ENCODE assay signal across 1 cellular context in the genomic region with DNA sequence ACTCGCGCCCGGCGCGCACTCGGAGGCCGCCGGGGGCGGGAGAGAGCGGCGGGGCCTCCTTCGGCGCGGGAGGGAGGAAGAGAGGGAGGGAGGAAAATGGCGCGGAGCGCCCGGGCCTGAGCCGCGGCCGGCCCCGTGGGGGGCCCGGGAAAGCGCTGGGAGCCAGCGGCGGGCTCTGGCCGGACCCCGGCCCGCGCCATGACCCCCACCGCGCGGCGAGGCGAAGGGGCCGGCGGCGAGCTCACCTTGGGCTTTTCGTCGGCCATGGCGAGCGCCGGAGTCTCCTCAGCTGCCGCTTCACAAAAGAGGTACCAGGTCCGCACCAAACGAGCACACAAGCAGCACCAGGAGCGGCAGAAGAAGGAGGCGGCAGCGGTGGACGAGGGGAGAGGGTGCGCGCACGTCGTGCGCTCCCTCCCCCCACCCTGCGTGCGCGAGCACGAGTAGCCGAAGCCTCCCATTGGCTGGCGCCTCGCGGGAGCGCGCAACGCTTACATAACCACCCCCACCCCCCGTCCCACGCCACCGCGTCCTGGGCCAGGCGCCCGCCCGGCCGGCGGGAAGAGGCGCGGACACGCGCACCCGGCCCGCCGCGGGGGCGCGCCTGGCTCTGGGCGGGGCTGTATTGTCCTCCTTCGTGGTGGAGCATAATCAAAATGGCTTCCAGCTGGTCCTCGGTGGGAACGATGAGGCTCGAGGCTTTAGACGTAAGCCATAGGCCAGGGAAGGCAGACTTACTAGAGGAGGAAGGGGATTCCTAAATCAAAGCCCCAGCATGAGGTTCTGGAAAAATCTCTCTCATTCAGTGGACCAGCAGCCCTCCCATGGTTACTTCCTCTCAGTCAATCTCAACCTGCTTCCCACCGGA.
A peak's percentile ranks its signal among the peaks of the same experiment; 100 is the strongest.
TF ChIP-seq lines count a peak whose summit lies in the region.

A gene (minus strand): TSS at position 391 of the 868 bp plus-strand sequence. CDS start 125 bp downstream, at position 266.

TF ChIP-seq in K562, 482 proteins besides CTCF, POLR2A, EP300 and RAD21 (continued from another document and continues in another):
- TF ChIP-seq, protein P1, sequence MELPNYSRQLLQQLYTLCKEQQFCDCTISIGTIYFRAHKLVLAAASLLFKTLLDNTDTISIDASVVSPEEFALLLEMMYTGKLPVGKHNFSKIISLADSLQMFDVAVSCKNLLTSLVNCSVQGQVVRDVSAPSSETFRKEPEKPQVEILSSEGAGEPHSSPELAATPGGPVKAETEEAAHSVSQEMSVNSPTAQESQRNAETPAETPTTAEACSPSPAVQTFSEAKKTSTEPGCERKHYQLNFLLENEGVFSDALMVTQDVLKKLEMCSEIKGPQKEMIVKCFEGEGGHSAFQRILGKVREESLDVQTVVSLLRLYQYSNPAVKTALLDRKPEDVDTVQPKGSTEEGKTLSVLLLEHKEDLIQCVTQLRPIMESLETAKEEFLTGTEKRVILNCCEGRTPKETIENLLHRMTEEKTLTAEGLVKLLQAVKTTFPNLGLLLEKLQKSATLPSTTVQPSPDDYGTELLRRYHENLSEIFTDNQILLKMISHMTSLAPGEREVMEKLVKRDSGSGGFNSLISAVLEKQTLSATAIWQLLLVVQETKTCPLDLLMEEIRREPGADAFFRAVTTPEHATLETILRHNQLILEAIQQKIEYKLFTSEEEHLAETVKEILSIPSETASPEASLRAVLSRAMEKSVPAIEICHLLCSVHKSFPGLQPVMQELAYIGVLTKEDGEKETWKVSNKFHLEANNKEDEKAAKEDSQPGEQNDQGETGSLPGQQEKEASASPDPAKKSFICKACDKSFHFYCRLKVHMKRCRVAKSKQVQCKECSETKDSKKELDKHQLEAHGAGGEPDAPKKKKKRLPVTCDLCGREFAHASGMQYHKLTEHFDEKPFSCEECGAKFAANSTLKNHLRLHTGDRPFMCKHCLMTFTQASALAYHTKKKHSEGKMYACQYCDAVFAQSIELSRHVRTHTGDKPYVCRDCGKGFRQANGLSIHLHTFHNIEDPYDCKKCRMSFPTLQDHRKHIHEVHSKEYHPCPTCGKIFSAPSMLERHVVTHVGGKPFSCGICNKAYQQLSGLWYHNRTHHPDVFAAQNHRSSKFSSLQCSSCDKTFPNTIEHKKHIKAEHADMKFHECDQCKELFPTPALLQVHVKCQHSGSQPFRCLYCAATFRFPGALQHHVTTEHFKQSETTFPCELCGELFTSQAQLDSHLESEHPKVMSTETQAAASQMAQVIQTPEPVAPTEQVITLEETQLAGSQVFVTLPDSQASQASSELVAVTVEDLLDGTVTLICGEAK (IDR thresholded peaks at IDR 0.05): no peak
- TF ChIP-seq, protein P1 (CRISPR knock-in tag; IDR thresholded peaks at IDR 0.05): no peak
- TF ChIP-seq, protein P2, sequence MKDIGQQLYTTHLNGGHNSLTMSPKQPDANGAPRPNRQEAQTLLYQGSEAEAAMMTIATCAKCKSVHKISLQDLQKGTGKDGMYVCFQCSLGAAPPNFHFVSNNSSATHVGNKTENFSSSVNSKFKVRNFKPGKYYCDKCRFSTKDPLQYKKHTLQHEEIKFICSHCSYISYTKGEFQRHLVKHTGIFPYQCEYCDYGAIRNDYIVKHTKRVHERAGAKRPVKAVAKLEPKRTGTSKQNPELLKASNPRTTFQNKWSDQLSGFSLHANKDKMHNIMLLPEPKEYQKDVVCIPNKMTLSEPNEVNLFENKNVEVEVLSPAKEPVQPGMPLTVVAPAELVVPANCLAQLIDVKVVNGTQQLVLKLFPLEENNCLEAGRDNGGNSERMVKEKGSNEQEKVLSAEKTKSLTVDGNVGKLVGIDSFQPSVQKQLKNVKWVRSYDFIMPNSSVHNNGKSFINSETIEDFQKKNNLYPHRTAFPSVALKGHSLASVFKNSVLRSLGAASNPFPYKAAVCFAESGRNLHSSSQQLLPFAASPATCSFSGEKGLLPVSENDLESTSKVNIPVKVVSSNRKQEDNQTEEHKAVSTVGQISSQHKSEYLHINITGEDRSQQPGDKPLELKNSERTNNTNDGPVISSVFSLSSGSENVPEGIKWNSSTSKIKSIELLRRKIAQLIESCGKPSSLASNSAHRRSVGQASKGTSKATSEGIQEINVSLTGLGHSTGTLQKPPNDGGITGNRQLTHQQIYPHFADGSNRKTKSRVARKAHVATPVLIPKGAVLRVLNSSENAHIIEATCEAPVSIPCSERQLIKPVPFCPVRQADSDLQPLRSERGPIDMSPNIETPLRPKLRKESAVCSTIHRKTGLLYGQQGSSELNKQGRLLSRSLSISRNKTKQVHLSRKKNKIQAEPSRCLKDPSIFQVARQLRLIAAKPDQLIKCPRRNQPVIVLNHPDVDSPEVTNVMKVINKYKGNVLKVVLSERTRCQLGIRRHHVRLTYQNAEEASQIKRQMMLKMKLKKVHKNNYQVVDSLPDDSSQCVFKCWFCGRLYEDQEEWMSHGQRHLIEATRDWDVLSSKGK (CRISPR knock-in tag; IDR thresholded peaks at IDR 0.05): no peak
- no peak for TF ChIP-seq RBBP5 (IDR thresholded peaks at IDR 0.05; ENCODE audit: borderline replicate concordance, insufficient read depth, low read length, poor library complexity, severe bottlenecking)
- TF ChIP-seq, protein P3, sequence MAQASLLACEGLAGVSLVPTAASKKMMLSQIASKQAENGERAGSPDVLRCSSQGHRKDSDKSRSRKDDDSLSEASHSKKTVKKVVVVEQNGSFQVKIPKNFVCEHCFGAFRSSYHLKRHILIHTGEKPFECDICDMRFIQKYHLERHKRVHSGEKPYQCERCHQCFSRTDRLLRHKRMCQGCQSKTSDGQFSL (CRISPR knock-in tag; IDR thresholded peaks at IDR 0.05): peak; percentile 88
- TF ChIP-seq, protein P3 (tag; IDR thresholded peaks at IDR 0.05): peak; percentile 74 to 76; a peak in 2 of 4 replicates
- TF ChIP-seq MYNN (IDR thresholded peaks at IDR 0.05): no peak
- no peak for TF ChIP-seq MYNN (CRISPR knock-in tag; IDR thresholded peaks at IDR 0.05)
- TF ChIP-seq THRAP3 (IDR thresholded peaks at IDR 0.05; ENCODE audit: borderline replicate concordance): no peak
- no peak for TF ChIP-seq ARID2 (IDR thresholded peaks at IDR 0.05)
- no peak for TF ChIP-seq HLTF (IDR thresholded peaks at IDR 0.05)
- no peak for TF ChIP-seq ZNF507 (tag; conservative IDR thresholded peaks at IDR 0.05)
- TF ChIP-seq, protein P4, sequence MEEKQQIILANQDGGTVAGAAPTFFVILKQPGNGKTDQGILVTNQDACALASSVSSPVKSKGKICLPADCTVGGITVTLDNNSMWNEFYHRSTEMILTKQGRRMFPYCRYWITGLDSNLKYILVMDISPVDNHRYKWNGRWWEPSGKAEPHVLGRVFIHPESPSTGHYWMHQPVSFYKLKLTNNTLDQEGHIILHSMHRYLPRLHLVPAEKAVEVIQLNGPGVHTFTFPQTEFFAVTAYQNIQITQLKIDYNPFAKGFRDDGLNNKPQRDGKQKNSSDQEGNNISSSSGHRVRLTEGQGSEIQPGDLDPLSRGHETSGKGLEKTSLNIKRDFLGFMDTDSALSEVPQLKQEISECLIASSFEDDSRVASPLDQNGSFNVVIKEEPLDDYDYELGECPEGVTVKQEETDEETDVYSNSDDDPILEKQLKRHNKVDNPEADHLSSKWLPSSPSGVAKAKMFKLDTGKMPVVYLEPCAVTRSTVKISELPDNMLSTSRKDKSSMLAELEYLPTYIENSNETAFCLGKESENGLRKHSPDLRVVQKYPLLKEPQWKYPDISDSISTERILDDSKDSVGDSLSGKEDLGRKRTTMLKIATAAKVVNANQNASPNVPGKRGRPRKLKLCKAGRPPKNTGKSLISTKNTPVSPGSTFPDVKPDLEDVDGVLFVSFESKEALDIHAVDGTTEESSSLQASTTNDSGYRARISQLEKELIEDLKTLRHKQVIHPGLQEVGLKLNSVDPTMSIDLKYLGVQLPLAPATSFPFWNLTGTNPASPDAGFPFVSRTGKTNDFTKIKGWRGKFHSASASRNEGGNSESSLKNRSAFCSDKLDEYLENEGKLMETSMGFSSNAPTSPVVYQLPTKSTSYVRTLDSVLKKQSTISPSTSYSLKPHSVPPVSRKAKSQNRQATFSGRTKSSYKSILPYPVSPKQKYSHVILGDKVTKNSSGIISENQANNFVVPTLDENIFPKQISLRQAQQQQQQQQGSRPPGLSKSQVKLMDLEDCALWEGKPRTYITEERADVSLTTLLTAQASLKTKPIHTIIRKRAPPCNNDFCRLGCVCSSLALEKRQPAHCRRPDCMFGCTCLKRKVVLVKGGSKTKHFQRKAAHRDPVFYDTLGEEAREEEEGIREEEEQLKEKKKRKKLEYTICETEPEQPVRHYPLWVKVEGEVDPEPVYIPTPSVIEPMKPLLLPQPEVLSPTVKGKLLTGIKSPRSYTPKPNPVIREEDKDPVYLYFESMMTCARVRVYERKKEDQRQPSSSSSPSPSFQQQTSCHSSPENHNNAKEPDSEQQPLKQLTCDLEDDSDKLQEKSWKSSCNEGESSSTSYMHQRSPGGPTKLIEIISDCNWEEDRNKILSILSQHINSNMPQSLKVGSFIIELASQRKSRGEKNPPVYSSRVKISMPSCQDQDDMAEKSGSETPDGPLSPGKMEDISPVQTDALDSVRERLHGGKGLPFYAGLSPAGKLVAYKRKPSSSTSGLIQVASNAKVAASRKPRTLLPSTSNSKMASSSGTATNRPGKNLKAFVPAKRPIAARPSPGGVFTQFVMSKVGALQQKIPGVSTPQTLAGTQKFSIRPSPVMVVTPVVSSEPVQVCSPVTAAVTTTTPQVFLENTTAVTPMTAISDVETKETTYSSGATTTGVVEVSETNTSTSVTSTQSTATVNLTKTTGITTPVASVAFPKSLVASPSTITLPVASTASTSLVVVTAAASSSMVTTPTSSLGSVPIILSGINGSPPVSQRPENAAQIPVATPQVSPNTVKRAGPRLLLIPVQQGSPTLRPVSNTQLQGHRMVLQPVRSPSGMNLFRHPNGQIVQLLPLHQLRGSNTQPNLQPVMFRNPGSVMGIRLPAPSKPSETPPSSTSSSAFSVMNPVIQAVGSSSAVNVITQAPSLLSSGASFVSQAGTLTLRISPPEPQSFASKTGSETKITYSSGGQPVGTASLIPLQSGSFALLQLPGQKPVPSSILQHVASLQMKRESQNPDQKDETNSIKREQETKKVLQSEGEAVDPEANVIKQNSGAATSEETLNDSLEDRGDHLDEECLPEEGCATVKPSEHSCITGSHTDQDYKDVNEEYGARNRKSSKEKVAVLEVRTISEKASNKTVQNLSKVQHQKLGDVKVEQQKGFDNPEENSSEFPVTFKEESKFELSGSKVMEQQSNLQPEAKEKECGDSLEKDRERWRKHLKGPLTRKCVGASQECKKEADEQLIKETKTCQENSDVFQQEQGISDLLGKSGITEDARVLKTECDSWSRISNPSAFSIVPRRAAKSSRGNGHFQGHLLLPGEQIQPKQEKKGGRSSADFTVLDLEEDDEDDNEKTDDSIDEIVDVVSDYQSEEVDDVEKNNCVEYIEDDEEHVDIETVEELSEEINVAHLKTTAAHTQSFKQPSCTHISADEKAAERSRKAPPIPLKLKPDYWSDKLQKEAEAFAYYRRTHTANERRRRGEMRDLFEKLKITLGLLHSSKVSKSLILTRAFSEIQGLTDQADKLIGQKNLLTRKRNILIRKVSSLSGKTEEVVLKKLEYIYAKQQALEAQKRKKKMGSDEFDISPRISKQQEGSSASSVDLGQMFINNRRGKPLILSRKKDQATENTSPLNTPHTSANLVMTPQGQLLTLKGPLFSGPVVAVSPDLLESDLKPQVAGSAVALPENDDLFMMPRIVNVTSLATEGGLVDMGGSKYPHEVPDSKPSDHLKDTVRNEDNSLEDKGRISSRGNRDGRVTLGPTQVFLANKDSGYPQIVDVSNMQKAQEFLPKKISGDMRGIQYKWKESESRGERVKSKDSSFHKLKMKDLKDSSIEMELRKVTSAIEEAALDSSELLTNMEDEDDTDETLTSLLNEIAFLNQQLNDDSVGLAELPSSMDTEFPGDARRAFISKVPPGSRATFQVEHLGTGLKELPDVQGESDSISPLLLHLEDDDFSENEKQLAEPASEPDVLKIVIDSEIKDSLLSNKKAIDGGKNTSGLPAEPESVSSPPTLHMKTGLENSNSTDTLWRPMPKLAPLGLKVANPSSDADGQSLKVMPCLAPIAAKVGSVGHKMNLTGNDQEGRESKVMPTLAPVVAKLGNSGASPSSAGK (IDR thresholded peaks at IDR 0.05): no peak
- TF ChIP-seq STAT5B (CRISPR knock-in tag; IDR thresholded peaks at IDR 0.05): no peak
- peak; percentile 71 for TF ChIP-seq CREM (IDR thresholded peaks at IDR 0.05; ENCODE audit: low read depth)
- TF ChIP-seq HIVEP1 (CRISPR knock-in tag; IDR thresholded peaks at IDR 0.05): 0 out of 2 replicates have a peak, but pooled peaks have one; percentile 40
- TF ChIP-seq ZNF57 (CRISPR knock-in tag; IDR thresholded peaks at IDR 0.05): no peak
- no peak for TF ChIP-seq NFIC (IDR thresholded peaks at IDR 0.05)
- no peak for TF ChIP-seq JUNB (CRISPR knock-in tag; conservative IDR thresholded peaks at IDR 0.05)
- peak; percentile 98 for TF ChIP-seq ZNF766 (CRISPR knock-in tag; conservative IDR thresholded peaks at IDR 0.05)
- TF ChIP-seq POU5F1 (IDR thresholded peaks at IDR 0.05; ENCODE audit: borderline replicate concordance, low read depth, low read length, partially characterized antibody): no peak
- no peak for TF ChIP-seq RBM14 (IDR thresholded peaks at IDR 0.05; ENCODE audit: borderline replicate concordance, insufficient read depth, low read depth, low read length)
- TF ChIP-seq CHCHD3 (CRISPR knock-in tag; IDR thresholded peaks at IDR 0.05): no peak
- TF ChIP-seq MCM3 (IDR thresholded peaks at IDR 0.05): no peak
- TF ChIP-seq CHD4 (IDR thresholded peaks at IDR 0.05; ENCODE audit: insufficient read depth, insufficient replicate concordance, low read depth, low read length, poor library complexity, severe bottlenecking): no peak
- TF ChIP-seq, protein P5, sequence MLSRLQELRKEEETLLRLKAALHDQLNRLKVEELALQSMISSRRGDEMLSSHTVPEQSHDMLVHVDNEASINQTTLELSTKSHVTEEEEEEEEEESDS (CRISPR knock-in tag; IDR thresholded peaks at IDR 0.05): no peak
- TF ChIP-seq FUS (optimal IDR thresholded peaks at IDR 0.05; ENCODE audit: low read depth, low read length): peak; percentile 38
